In genomic region chr16:75529056-75529905, GRCh38 we compare ENCODE assay signal across 27 cellular contexts. TPM values are rescaled to one million over a fixed set of nuclear protein-coding genes. Genes with fewer than 3 reads are reported as not detected.
"Had no signal": no experiment of that assay in that cellular context is flagged by ENCODE, and none has a peak within 500 bp of the region (broad histone marks: within the 10 kb centered on the region; RNA-seq: fewer than 3 reads in every experiment).

No MANE protein-coding gene starts in this region.

- H3K79me2 ChIP-seq: parathyroid adenoma had no signal

- H2AFZ ChIP-seq: parathyroid adenoma had no signal

- H3K9ac ChIP-seq: parathyroid adenoma had no signal

- H3K9me3 ChIP-seq: heart left ventricle, psoas muscle, spleen, stomach, thoracic aorta, uterus had no signal

- H3K4me1 ChIP-seq: heart left ventricle, parathyroid adenoma, psoas muscle, spleen, stomach, uterus had no signal

- ATAC-seq: esophagus mucosa; left lobe of liver; psoas muscle; sciatic nerve; stimulated activated memory B cell treated with anti-CD40 and anti-IgM and Interleukin-4, amounts not matched to agents 10 μg/mL and 1 μg/mL and 100 μg/mL, for 72 hours had no signal

- H3K27ac ChIP-seq: dorsolateral prefrontal cortex, heart left ventricle, parathyroid adenoma, psoas muscle, spleen, stomach, thoracic aorta, uterus had no signal

- H3K4me3 ChIP-seq: dorsolateral prefrontal cortex, heart left ventricle, psoas muscle, spleen, stomach, thoracic aorta, uterus had no signal

- H3K27me3 ChIP-seq: dorsolateral prefrontal cortex, heart left ventricle, spleen, stomach, uterus had no signal

- FAIRE-seq: endometrium, frontal cortex, islet of Langerhans had no signal

- DNase-seq: cerebellar nuclear complex; cortex of kidney; dorsolateral prefrontal cortex; effector CD8-positive, alpha-beta T cell; heart left ventricle; hippocampal formation; naive B cell; psoas muscle; retina; spleen; stimulated activated CD4-positive, alpha-beta T cell treated with anti-CD3 and anti-CD28 coated beads, Interleukin-15, amount 100 ng/mL, for 24 hours; stimulated activated CD4-positive, alpha-beta T cell treated with anti-CD3 and anti-CD28 coated beads, Interleukin-1b, Interleukin-23, amount 100 ng/mL, for 48 hours; stimulated activated CD4-positive, alpha-beta T cell treated with anti-CD3 and anti-CD28 coated beads, Interleukin-4, amount 100 ng/mL, for 24 hours; stomach; substantia nigra; uterus had no signal

- H3K36me3 ChIP-seq: heart left ventricle, spleen, stomach, thoracic aorta, uterus had no signal

RNA-seq across cellular contexts. Expression of gene CHST5, which starts 6.6 kb away (rescaled TPM):
- total RNA-seq: esophagus mucosa, left lobe of liver, skeletal muscle tissue had no signal
- polyA plus RNA-seq: fibroblast of lung had no signal
